ENCODE assay signal across 15 cellular contexts in genomic region chr2:234258562-234259141, GRCh38.
A peak's percentile ranks its signal among the peaks of the same experiment; 100 is the strongest.
DNase-seq lines count a peak whose midpoint lies in the region; TF ChIP-seq lines count a peak whose summit lies in the region.
"Had no signal": no experiment of that assay in that cellular context is flagged by ENCODE, and none has a peak within 500 bp of the region (broad histone marks: within the 10 kb centered on the region; RNA-seq: fewer than 3 reads in every experiment).

No MANE protein-coding gene starts in this region.

- no peak for TF ChIP-seq RAD21 in SK-N-SH (IDR thresholded peaks at IDR 0.05; ENCODE audit: low read length)

- WGBS in SK-N-SH (ENCODE audit: low lambda C conversion rate), result 65% methylated on average over 5 of the region's 5 CpGs

- H3K27ac ChIP-seq in AG04450 (ENCODE audit: low read depth, low read length) (peak overlapping the region; percentile 83), SK-N-SH (ENCODE audit: low read depth in 2 of 2, low read length in 1 of 2) (peak overlapping the region; percentile 18 to 91; a peak in 3 of 4 replicates), substantia nigra (ENCODE audit: low read depth, low read length, poor library complexity, severe bottlenecking) (no peak overlapping the region)
- H3K27ac ChIP-seq: BLaER1, gastrocnemius medialis, Peyer's patch, prostate gland had no signal

- H3K27me3 ChIP-seq in AG04450 (ENCODE audit: control insufficient read depth, insufficient read depth, low read length) (no peaks in the 10 kb centered on the region), SK-N-SH (ENCODE audit: insufficient read depth) (no peaks in the 10 kb centered on the region)
- H3K27me3 ChIP-seq: BLaER1, gastrocnemius medialis, Peyer's patch had no signal

- H3K4me3 ChIP-seq in AG04450 (ENCODE audit: low read depth, low read length) (no peak overlapping the region), SK-N-SH (ENCODE audit: low read depth in 2 of 2, low read length in 1 of 2) (no peak overlapping the region)
- H3K4me3 ChIP-seq: BLaER1, gastrocnemius medialis, Peyer's patch, prostate gland had no signal

- H3K9me3 ChIP-seq in AG04450 (ENCODE audit: control insufficient read depth, insufficient read depth, low read length) (no peaks in the 10 kb centered on the region), SK-N-SH (no peaks in the 10 kb centered on the region)
- H3K9me3 ChIP-seq: BLaER1, gastrocnemius medialis, Peyer's patch, prostate gland had no signal

- H3K79me2 ChIP-seq in SK-N-SH (ENCODE audit: insufficient read depth), result no peaks in the 10 kb centered on the region

- no peaks in the 10 kb centered on the region for H3K36me3 ChIP-seq in SK-N-SH (replicated peaks in 1 of 2; ENCODE audit: control insufficient read depth in 1 of 2, insufficient read depth in 2 of 2, low read length in 1 of 2)
- H3K36me3 ChIP-seq: BLaER1, gastrocnemius medialis, Peyer's patch, prostate gland had no signal

- CTCF ChIA-PET in AG04450 (lab: Charles Lee) (interaction anchor here (0.6 to 2.0 kb wide), 7 partner anchors 10 to 242 kb away, joined by 3 to 6 read pairs (median 3); no protein-coding TSS in a partner anchor), SK-N-SH (lab: Yijun Ruan, JAX) (interaction anchor here (1.0 to 1.8 kb wide), 11 partner anchors 10 to 283 kb away, joined by 3 to 10 read pairs (median 4); no protein-coding TSS in a partner anchor)

- DNase-seq in AG04450 (ENCODE audit: low read depth, low spot score) (no peak), H4 (ENCODE audit: low spot score) (peak; percentile 60), SK-N-SH (no peak), hepatic stellate cell (ENCODE audit: low spot score) (peak; percentile 65), NCI-H1417 treated with DMSO at 0.1 percent for 48 hours (lab: John Stamatoyannopoulos, UW) (no peak), medulla oblongata (ENCODE audit: extremely low spot score) (no peak), substantia nigra (lab: John Stamatoyannopoulos, UW) (no peak)
- DNase-seq in activated CD4-positive, CD25-positive, alpha-beta regulatory T cell treated with anti-CD3 and anti-CD28 coated beads, Interleukin-2, amount 50 U/mL, for 72 hours, result no peak
- DNase-seq: activated CD8-positive, alpha-beta memory T cell treated with anti-CD3 and anti-CD28 coated beads, Interleukin-2, amount 50 U/mL, for 48 hours; gastrocnemius medialis; MM.1S; T-helper 9 cell had no signal

- H3K9me2 ChIP-seq in SK-N-SH, result no peaks in the 10 kb centered on the region

- H3K9ac ChIP-seq in SK-N-SH, result peak overlapping the region; percentile 63
- H3K9ac ChIP-seq: BLaER1 had no signal

- no peak; a peak in 1 of 4 replicates for TF ChIP-seq EP300 in SK-N-SH (IDR thresholded peaks at IDR 0.05; ENCODE audit: borderline replicate concordance in 1 of 2, low read depth in 1 of 2, low read length in 1 of 2)

- peaks cover 18% of the 10 kb centered on the region for H3F3A ChIP-seq in SK-N-SH (replicated peaks; ENCODE audit: insufficient read depth)

- peak overlapping the region; percentile 37; the same call in 1 of the 2 replicates for H2AFZ ChIP-seq in SK-N-SH (ENCODE audit: low read depth)

- no peak for TF ChIP-seq CTCF in AG04450 (IDR thresholded peaks at IDR 0.05; ENCODE audit: low read depth, low read length)
- TF ChIP-seq CTCF in SK-N-SH (IDR thresholded peaks at IDR 0.05), result no peak

- H4K20me1 ChIP-seq in SK-N-SH (ENCODE audit: insufficient read depth), result no peaks in the 10 kb centered on the region
- H4K20me1 ChIP-seq: BLaER1 had no signal

- peak overlapping the region; percentile 73 for H3K4me2 ChIP-seq in SK-N-SH

- POLR2A ChIA-PET in AG04450 (lab: Yijun Ruan, JAX) (interaction anchor here (0.6 kb wide), 1 partner anchor 164 kb away, joined by 3 read pairs; no protein-coding TSS in a partner anchor), SK-N-SH (lab: Yijun Ruan, JAX) (no interaction called here)

- peaks cover 0 to 10% of the 10 kb centered on the region in 2 experiments; a peak in 2 of 4 replicates for H3K4me1 ChIP-seq in SK-N-SH (ENCODE audit: control insufficient read depth in 1 of 2, insufficient read depth in 2 of 2, low read depth in 1 of 2, low read length in 1 of 2)
- H3K4me1 ChIP-seq: gastrocnemius medialis, Peyer's patch, prostate gland had no signal

TF ChIP-seq in SK-N-SH, 30 proteins besides CTCF, POLR2A, EP300 and RAD21:
- TF ChIP-seq REST (IDR thresholded peaks at IDR 0.05; ENCODE audit: low read depth, low read length) (no peak), SMC3 (IDR thresholded peaks at IDR 0.05; ENCODE audit: low read depth, low read length) (no peak), TCF12 (IDR thresholded peaks at IDR 0.05) (peak; percentile 21; the same call in 1 of the 2 replicates)
TF ChIP-seq in SK-N-SH: peak in this region for 1.

Comparison
In these comparisons a context has a peak if more than half of its experiments do, and no peak if none do; other contexts are left out.
1. DNase-seq: peak in H4 (single experiment) and hepatic stellate cell (single experiment); none in AG04450 (single experiment), SK-N-SH (single experiment), NCI-H1417 treated with DMSO at 0.1 percent for 48 hours (single experiment), activated CD4-positive, CD25-positive, alpha-beta regulatory T cell treated with anti-CD3 and anti-CD28 coated beads, Interleukin-2, amount 50 U/mL, for 72 hours (single experiment), medulla oblongata (single experiment) and substantia nigra (0 of 49).